26 cellular contexts compared by ENCODE assay signal in the genomic region with DNA sequence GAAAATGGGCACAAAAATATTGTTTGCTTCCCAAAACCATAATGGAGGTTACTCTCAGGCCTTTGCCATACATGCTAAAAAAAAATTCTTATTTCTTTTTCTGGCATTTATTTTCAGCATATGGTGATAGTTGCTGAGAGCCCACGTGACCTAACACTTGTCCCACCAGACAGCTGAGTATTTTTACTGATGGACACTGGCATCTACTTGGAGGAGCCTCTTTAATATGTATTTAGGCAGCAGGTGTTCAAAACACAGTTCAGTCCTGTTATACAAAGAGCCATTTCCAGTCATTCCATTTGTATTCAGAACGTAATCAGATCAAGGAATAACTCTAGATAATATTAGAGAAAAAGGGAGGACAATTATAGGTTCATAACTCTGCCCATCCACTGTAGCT.
"Had no signal": no experiment of that assay in that cellular context is flagged by ENCODE, and none has a peak within 500 bp of the region (broad histone marks: within the 10 kb centered on the region; RNA-seq: fewer than 3 reads in every experiment).

No MANE protein-coding gene starts in this region.

- H3K36me3 ChIP-seq: esophagus squamous epithelium, lower lobe of right lung, prostate gland, right atrium auricular region, spleen, tibial artery had no signal

- H3K4me3 ChIP-seq: coronary artery, esophagus squamous epithelium, lower lobe of right lung, prostate gland, right atrium auricular region, skin epidermis, spleen, testis, tibial artery had no signal

- ATAC-seq: left colon; left ventricle myocardium superior; lower lobe of right lung; naive thymus-derived CD4-positive, alpha-beta T cell; sciatic nerve; stimulated activated memory B cell treated with anti-CD40 and anti-IgM and Interleukin-4, amounts not matched to agents 10 μg/mL and 1 μg/mL and 100 μg/mL, for 72 hours; stimulated activated naive CD8-positive, alpha-beta T cell treated with anti-CD3 and anti-CD28 coated beads, Interleukin-15, Interleukin-2, amounts not matched to agents 100 U/mL and 50 U/mL, for 24 hours had no signal

- H3K27me3 ChIP-seq: esophagus squamous epithelium, right atrium auricular region, spleen, testis, tibial artery had no signal

- H3K27ac ChIP-seq: coronary artery, esophagus squamous epithelium, lower lobe of right lung, prostate gland, right atrium auricular region, skin epidermis, spleen, testis, tibial artery had no signal

- H3K9me3 ChIP-seq: esophagus squamous epithelium, lower lobe of right lung, prostate gland, right atrium auricular region, spleen, testis, tibial artery had no signal

- DNase-seq: dermis blood vessel endothelial cell; effector memory CD4-positive, alpha-beta T cell; esophagus squamous epithelium; foreskin melanocyte; hypothalamus; immature natural killer cell; islet precursor cell; kidney glomerular epithelial cell; left colon; left ventricle myocardium superior; lower lobe of right lung; naive thymus-derived CD4-positive, alpha-beta T cell; nephron progenitor cell; nucleus accumbens; spleen; stimulated activated CD4-positive, alpha-beta T cell treated with anti-CD3 and anti-CD28 coated beads, Interleukin-4, amount 100 ng/mL, for 4 hours; stimulated activated naive CD8-positive, alpha-beta T cell treated with anti-CD3 and anti-CD28 coated beads, Interleukin-15, Interleukin-2, amounts not matched to agents 100 U/mL and 50 U/mL, for 24 hours; substantia nigra; testis; tibial artery had no signal

- H3K4me1 ChIP-seq: lower lobe of right lung, prostate gland, right atrium auricular region, spleen, testis had no signal
